Comparison of ENCODE assay signal across 20 cellular contexts in the genomic region with DNA sequence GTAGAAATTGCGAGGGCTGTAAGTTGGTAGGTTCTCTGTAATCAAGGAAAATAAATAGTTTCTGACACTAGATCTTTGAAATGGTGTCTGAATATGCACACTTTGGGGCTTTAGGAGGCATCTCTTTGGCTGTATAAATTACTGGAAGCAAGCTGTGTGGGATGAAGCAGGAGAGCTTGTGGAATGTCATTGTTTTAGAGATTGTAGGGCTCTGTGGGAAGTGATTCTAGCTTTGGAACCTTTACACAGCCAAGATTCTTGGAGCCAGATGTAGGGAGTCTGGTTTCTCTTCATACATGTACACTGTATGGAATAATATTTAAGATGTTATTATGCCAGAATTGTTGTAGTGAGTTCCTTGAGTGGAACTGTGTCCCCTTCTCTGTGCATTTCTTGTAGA.
"Had no signal": no experiment of that assay in that cellular context is flagged by ENCODE, and none has a peak within 500 bp of the region (broad histone marks: within the 10 kb centered on the region; RNA-seq: fewer than 3 reads in every experiment).

No MANE protein-coding gene starts in this region.

- H3K27me3 ChIP-seq: dorsolateral prefrontal cortex, esophagus muscularis mucosa, heart left ventricle, ovary had no signal

- H3K27ac Mint-ChIP-seq: naive B cell, progenitor cell of endocrine pancreas, type B pancreatic cell had no signal

- H3K36me3 Mint-ChIP-seq: naive B cell had no signal

- H3K27me3 Mint-ChIP-seq: progenitor cell of endocrine pancreas, type B pancreatic cell had no signal

- H3K27ac ChIP-seq: coronary artery, epithelial cell of prostate, esophagus muscularis mucosa, heart left ventricle, ovary had no signal

- H3K9me3 ChIP-seq: esophagus muscularis mucosa, ovary had no signal

- H3K36me3 ChIP-seq: esophagus muscularis mucosa, heart left ventricle, ovary had no signal

- H3K4me1 Mint-ChIP-seq: naive B cell had no signal

- ATAC-seq: heart left ventricle, left colon, left ventricle myocardium superior, right cardiac atrium had no signal

- H3K4me1 ChIP-seq: esophagus muscularis mucosa had no signal

- H3K4me3 Mint-ChIP-seq: naive B cell, type B pancreatic cell had no signal

- H3K4me3 ChIP-seq: coronary artery, dorsolateral prefrontal cortex, esophagus muscularis mucosa, heart left ventricle, lung, ovary had no signal

- DNase-seq: dorsolateral prefrontal cortex; effector CD8-positive, alpha-beta T cell; foreskin melanocyte; heart left ventricle; hippocampal formation; left colon; left ventricle myocardium superior; mesendoderm; naive B cell; ovary; right cardiac atrium; small intestine; stimulated activated CD4-positive, alpha-beta T cell treated with anti-CD3 and anti-CD28 coated beads, Interleukin-2, amount 100 ng/mL, for 48 hours; stimulated activated naive CD4-positive, alpha-beta T cell treated with Interleukin-2 at 50 U/mL for 16 hours had no signal
